Comparison of ENCODE assay signal across 23 cellular contexts in genomic region chr1:232017057-232017456, GRCh38.
"Had no signal": no experiment of that assay in that cellular context is flagged by ENCODE, and none has a peak within 500 bp of the region (broad histone marks: within the 10 kb centered on the region; RNA-seq: fewer than 3 reads in every experiment).

No MANE protein-coding gene starts in this region.

- H3K27me3 Mint-ChIP-seq: naive thymus-derived CD4-positive, alpha-beta T cell; stimulated activated memory B cell treated with anti-CD40 and anti-IgM and Interleukin-4, amounts not matched to agents 10 μg/mL and 1 μg/mL and 100 μg/mL, for 72 hours; stimulated activated naive CD8-positive, alpha-beta T cell treated with anti-CD3 and anti-CD28 coated beads, Interleukin-15, Interleukin-2, amounts not matched to agents 100 ng/mL and 50 ng/mL, for 24 hours had no signal

- DNase-seq: cortex of kidney; effector memory CD4-positive, alpha-beta T cell; foreskin keratinocyte; kidney; left colon; left ventricle myocardium superior; mesendoderm; naive thymus-derived CD4-positive, alpha-beta T cell; psoas muscle; retina; right lobe of liver; spleen; stimulated activated CD4-positive, alpha-beta T cell treated with anti-CD3 and anti-CD28 coated beads, Interleukin-15, amount 100 ng/mL, for 24 hours; stimulated activated CD4-positive, alpha-beta T cell treated with anti-CD3 and anti-CD28 coated beads, Interleukin-1b, Interleukin-23, amount 100 ng/mL, for 48 hours; stimulated activated CD4-positive, alpha-beta T cell treated with anti-CD3 and anti-CD28 coated beads, Interleukin-4, amount 100 ng/mL, for 24 hours; transverse colon had no signal

- H3K4me1 ChIP-seq: foreskin keratinocyte, psoas muscle, right lobe of liver had no signal

- H3K36me3 ChIP-seq: esophagus muscularis mucosa, neutrophil, right lobe of liver, thoracic aorta, transverse colon had no signal

- ATAC-seq: foreskin keratinocyte; left colon; left ventricle myocardium superior; naive thymus-derived CD4-positive, alpha-beta T cell; psoas muscle; right lobe of liver; stimulated activated memory B cell treated with anti-CD40 and anti-IgM and Interleukin-4, amounts not matched to agents 10 μg/mL and 1 μg/mL and 100 μg/mL, for 72 hours had no signal

- H3K9me3 Mint-ChIP-seq: naive thymus-derived CD4-positive, alpha-beta T cell; stimulated activated memory B cell treated with anti-CD40 and anti-IgM and Interleukin-4, amounts not matched to agents 10 μg/mL and 1 μg/mL and 100 μg/mL, for 72 hours; stimulated activated naive CD8-positive, alpha-beta T cell treated with anti-CD3 and anti-CD28 coated beads, Interleukin-15, Interleukin-2, amounts not matched to agents 100 ng/mL and 50 ng/mL, for 24 hours had no signal

- H3K27ac Mint-ChIP-seq: naive thymus-derived CD4-positive, alpha-beta T cell; stimulated activated memory B cell treated with anti-CD40 and anti-IgM and Interleukin-4, amounts not matched to agents 10 μg/mL and 1 μg/mL and 100 μg/mL, for 72 hours; stimulated activated naive CD8-positive, alpha-beta T cell treated with anti-CD3 and anti-CD28 coated beads, Interleukin-15, Interleukin-2, amounts not matched to agents 100 ng/mL and 50 ng/mL, for 24 hours had no signal

- H3K4me1 Mint-ChIP-seq: stimulated activated memory B cell treated with anti-CD40 and anti-IgM and Interleukin-4, amounts not matched to agents 10 μg/mL and 1 μg/mL and 100 μg/mL, for 72 hours had no signal

- H3K27ac ChIP-seq: epithelial cell of prostate, esophagus muscularis mucosa, foreskin keratinocyte, neutrophil, psoas muscle, right lobe of liver, spleen, thoracic aorta, transverse colon had no signal

- H3K4me3 ChIP-seq: esophagus muscularis mucosa, lung, psoas muscle, right lobe of liver, spleen, thoracic aorta, transverse colon had no signal

- H3K36me3 Mint-ChIP-seq: stimulated activated memory B cell treated with anti-CD40 and anti-IgM and Interleukin-4, amounts not matched to agents 10 μg/mL and 1 μg/mL and 100 μg/mL, for 72 hours had no signal

- FAIRE-seq: kidney had no signal

- H3K4me3 Mint-ChIP-seq: naive thymus-derived CD4-positive, alpha-beta T cell; stimulated activated memory B cell treated with anti-CD40 and anti-IgM and Interleukin-4, amounts not matched to agents 10 μg/mL and 1 μg/mL and 100 μg/mL, for 72 hours; stimulated activated naive CD8-positive, alpha-beta T cell treated with anti-CD3 and anti-CD28 coated beads, Interleukin-15, Interleukin-2, amounts not matched to agents 100 ng/mL and 50 ng/mL, for 24 hours had no signal

- H3K27me3 ChIP-seq: esophagus muscularis mucosa, neutrophil, right lobe of liver, spleen, transverse colon had no signal

- H3K9me3 ChIP-seq: esophagus muscularis mucosa, neutrophil, psoas muscle, right lobe of liver, spleen, thoracic aorta, transverse colon had no signal
